In genomic region chr2:172734711-172735645, GRCh38 we compare ENCODE assay signal across 8 cellular contexts. TPM values are rescaled to one million over a fixed set of nuclear protein-coding genes. Genes with fewer than 3 reads are reported as not detected.
DNase-seq lines count a peak whose midpoint lies in the region; ATAC-seq and TF ChIP-seq lines count a peak whose summit lies in the region.

No MANE protein-coding gene starts in this region.

- H3K4me1 Mint-ChIP-seq in CD8-positive, alpha-beta T cell (ENCODE audit: low read depth), result peaks cover 9% of the 10 kb centered on the region
- H3K4me1 Mint-ChIP-seq in endothelial cell (ENCODE audit: unreplicated experiment), result peaks cover 6% of the 10 kb centered on the region

- POLR2A ChIA-PET in CD8-positive, alpha-beta T cell (lab: Charles Lee), result no interaction called here

- no peak overlapping the region for H3K27ac Mint-ChIP-seq in CD8-positive, alpha-beta T cell
- no peak overlapping the region for H3K27ac Mint-ChIP-seq in endothelial cell (ENCODE audit: unreplicated experiment)

- no peak overlapping the region for H3K4me3 ChIP-seq in CD8-positive, alpha-beta T cell (ENCODE audit: low read depth, low read length)
- H3K4me3 ChIP-seq in parathyroid adenoma (ENCODE audit: low read depth, low read length), result peak overlapping the region; percentile 61

- H3K4me2 ChIP-seq in parathyroid adenoma (ENCODE audit: low read length), result peak overlapping the region; percentile 69

- peak overlapping the region; percentile 97 for H2AFZ ChIP-seq in parathyroid adenoma

- no peak for DNase-seq in CD8-positive, alpha-beta T cell
- DNase-seq in NCI-H2227 treated with DMSO at 0.1 percent for 48 hours (lab: John Stamatoyannopoulos, UW), result peak; percentile 5
- no peak for DNase-seq in endothelial cell (ENCODE audit: low spot score)
- DNase-seq in NCI-H774 (lab: John Stamatoyannopoulos, UW), result no peak
- DNase-seq in inferior parietal cortex (ENCODE audit: extremely low spot score), result no peak

- CTCF ChIA-PET in CD8-positive, alpha-beta T cell (lab: Charles Lee), result no interaction called here

- H3K9me3 Mint-ChIP-seq in CD8-positive, alpha-beta T cell, result no peaks in the 10 kb centered on the region
- no peaks in the 10 kb centered on the region for H3K9me3 Mint-ChIP-seq in endothelial cell (ENCODE audit: unreplicated experiment)

- no peaks in the 10 kb centered on the region for H3K9me3 ChIP-seq in CD8-positive, alpha-beta T cell (ENCODE audit: low read length)
- H3K9me3 ChIP-seq in parathyroid adenoma (ENCODE audit: control insufficient read depth, low read length), result no peaks in the 10 kb centered on the region

- H3K79me2 ChIP-seq in parathyroid adenoma, result no peaks in the 10 kb centered on the region

- no peaks in the 10 kb centered on the region for H3K4me1 ChIP-seq in CD8-positive, alpha-beta T cell (ENCODE audit: insufficient read depth, low read length)
- H3K4me1 ChIP-seq in parathyroid adenoma, result peaks cover 7% of the 10 kb centered on the region

- H3K36me3 Mint-ChIP-seq in CD8-positive, alpha-beta T cell, result no peaks in the 10 kb centered on the region
- H3K36me3 Mint-ChIP-seq in endothelial cell (ENCODE audit: low read depth, unreplicated experiment), result no peaks in the 10 kb centered on the region

- no peak for ATAC-seq in CD8-positive, alpha-beta T cell
- ATAC-seq in GM19328 (IDR thresholded peaks at IDR 0.05; ENCODE audit: unreplicated experiment) (no peak), HG02981 (IDR thresholded peaks at IDR 0.05; ENCODE audit: unreplicated experiment) (no peak)

- peaks cover 6% of the 10 kb centered on the region for H3K27me3 ChIP-seq in CD8-positive, alpha-beta T cell (ENCODE audit: insufficient read depth, low read length)
- no peaks in the 10 kb centered on the region for H3K27me3 ChIP-seq in parathyroid adenoma (ENCODE audit: control insufficient read depth, insufficient read depth, low read length)

- H3K4me3 Mint-ChIP-seq in CD8-positive, alpha-beta T cell, result peak overlapping the region; percentile 59
- H3K4me3 Mint-ChIP-seq in endothelial cell (ENCODE audit: unreplicated experiment), result peak overlapping the region; percentile 76

- no peak overlapping the region for H3K27ac ChIP-seq in CD8-positive, alpha-beta T cell (ENCODE audit: low read depth, low read length)
- H3K27ac ChIP-seq in parathyroid adenoma, result no peak overlapping the region

- H3K36me3 ChIP-seq in CD8-positive, alpha-beta T cell (ENCODE audit: insufficient read depth, low read length), result no peaks in the 10 kb centered on the region
- no peaks in the 10 kb centered on the region for H3K36me3 ChIP-seq in parathyroid adenoma (ENCODE audit: control insufficient read depth, insufficient read depth, low read length)

- intact Hi-C loops in CD8-positive, alpha-beta T cell (cut with DNase I, micrococcal nuclease), result no loop called here

- TF ChIP-seq CTCF in CD8-positive, alpha-beta T cell (IDR thresholded peaks at IDR 0.05), result no peak
- TF ChIP-seq CTCF in endothelial cell (IDR thresholded peaks at IDR 0.05; ENCODE audit: unreplicated experiment) (no peak), parathyroid adenoma (IDR thresholded peaks at IDR 0.05) (no peak)

- H3K9ac ChIP-seq in parathyroid adenoma, result no peak overlapping the region

- H3K27me3 Mint-ChIP-seq in CD8-positive, alpha-beta T cell (ENCODE audit: low read depth), result peaks cover 53% of the 10 kb centered on the region
- H3K27me3 Mint-ChIP-seq in endothelial cell (ENCODE audit: unreplicated experiment), result peaks cover 10% of the 10 kb centered on the region

RNA-seq across cellular contexts. Expression of gene RAPGEF4, which starts 0.7 kb away (rescaled TPM):
- total RNA-seq in CD8-positive, alpha-beta T cell, result 1 to 10 TPM; 1.1 to 1.4 TPM
- total RNA-seq in endothelial cell (ENCODE audit: unreplicated experiment), result 7.5 TPM
